In the genomic region with DNA sequence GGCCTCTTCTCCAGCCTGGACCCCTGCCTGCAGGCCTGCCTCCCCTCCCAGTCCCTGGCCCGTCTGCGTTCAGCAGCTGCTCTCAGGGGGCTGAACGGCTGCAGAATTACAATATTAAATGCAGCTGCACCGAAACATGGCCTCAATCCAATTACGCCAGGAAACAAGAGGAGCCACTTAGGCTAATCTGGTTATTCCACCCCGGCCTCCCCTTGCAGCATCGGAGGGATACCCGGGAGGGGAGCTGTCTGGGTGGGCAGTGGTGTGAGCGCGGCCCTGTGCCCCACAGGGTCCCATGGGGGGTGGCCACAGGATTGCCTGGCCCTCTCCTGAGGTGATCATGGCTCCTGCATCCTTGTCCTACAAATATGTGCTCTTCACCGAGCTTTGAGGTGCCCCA, we compare ENCODE assay signal across 19 cellular contexts. TPM values are rescaled to one million over a fixed set of nuclear protein-coding genes. Genes with fewer than 3 reads are reported as not detected.
A peak's percentile ranks its signal among the peaks of the same experiment; 100 is the strongest.
DNase-seq lines count a peak whose midpoint lies in the region; TF ChIP-seq lines count a peak whose summit lies in the region.
"Had no signal": no experiment of that assay in that cellular context is flagged by ENCODE, and none has a peak within 500 bp of the region (broad histone marks: within the 10 kb centered on the region; RNA-seq: fewer than 3 reads in every experiment).

No MANE protein-coding gene starts in this region.

- no peak overlapping the region for H3K9ac ChIP-seq in MM.1S (ENCODE audit: low read length)

- H3K9me3 Mint-ChIP-seq in nephron, result no peaks in the 10 kb centered on the region
- H3K9me3 Mint-ChIP-seq: memory B cell; naive thymus-derived CD8-positive, alpha-beta T cell had no signal

- H3K36me3 Mint-ChIP-seq in nephron (ENCODE audit: low read depth), result no peaks in the 10 kb centered on the region
- H3K36me3 Mint-ChIP-seq: memory B cell; naive thymus-derived CD8-positive, alpha-beta T cell had no signal

- peaks cover 45% of the 10 kb centered on the region for H3K4me1 Mint-ChIP-seq in nephron
- H3K4me1 Mint-ChIP-seq: memory B cell had no signal

- no peak overlapping the region for H3K4me2 ChIP-seq in MM.1S (ENCODE audit: low read depth, low read length)

- H3K27ac Mint-ChIP-seq in nephron, result peak overlapping the region; percentile 67 to 72 (median 71)
- H3K27ac Mint-ChIP-seq: memory B cell had no signal

- H3K27me3 ChIP-seq in SJCRH30 (no peaks in the 10 kb centered on the region), MM.1S (replicated peaks; ENCODE audit: insufficient read depth, low read length) (no peaks in the 10 kb centered on the region)
- H3K27me3 ChIP-seq: spleen, tibial artery had no signal

- H3K27ac ChIP-seq in SJCRH30, result peak overlapping the region; percentile 33; the same call in 1 of the 2 replicates
- no peak overlapping the region for H3K27ac ChIP-seq in MM.1S (ENCODE audit: low read length)
- H3K27ac ChIP-seq: prostate gland, spleen, tibial artery had no signal

- no peaks in the 10 kb centered on the region for H3K79me2 ChIP-seq in MM.1S (ENCODE audit: low read length)

- DNase-seq in NCI-H1417 (lab: John Stamatoyannopoulos, UW) (peak in 2 of 3 experiments; percentile 65 to 86), NCI-H1417 treated with DMSO at 0.1 percent for 48 hours (lab: John Stamatoyannopoulos, UW) (no peak), NCI-H2081 (lab: John Stamatoyannopoulos, UW) (peak; percentile 65 to 90), SJCRH30 (peak; percentile 77 to 83), superior temporal gyrus (ENCODE audit: extremely low spot score) (no peak), MM.1S (no peak)
- no peak for DNase-seq in activated CD4-positive, alpha-beta T cell treated with anti-CD3 and anti-CD28 coated beads for 4 hours
- DNase-seq: 8988T; activated CD4-positive, alpha-beta T cell treated with anti-CD3 and anti-CD28 coated beads for 1 hour; activated gamma-delta T cell treated with Interleukin-2 at 50 U/mL for 16 hours; cortex of kidney; erythroblast; naive thymus-derived CD8-positive, alpha-beta T cell; NK-92 treated with Interleukin-12 subunit alpha and Interleukin-12 subunit beta, amount 100 ng/mL, for 24 hours; spleen; tibial artery had no signal

- H3K4me1 ChIP-seq in SJCRH30, result peaks cover 20% of the 10 kb centered on the region
- no peaks in the 10 kb centered on the region for H3K4me1 ChIP-seq in MM.1S (ENCODE audit: low read length)
- H3K4me1 ChIP-seq: prostate gland, tibial artery had no signal

- H3K4me3 Mint-ChIP-seq in nephron, result peak overlapping the region in 1 of 3 experiments; percentile 8
- H3K4me3 Mint-ChIP-seq: memory B cell; naive thymus-derived CD8-positive, alpha-beta T cell had no signal

- H3K4me3 ChIP-seq in SJCRH30 (no peak overlapping the region), MM.1S (ENCODE audit: low read length) (no peak overlapping the region)
- H3K4me3 ChIP-seq: prostate gland, spleen, tibial artery had no signal

- H3K9me3 ChIP-seq in SJCRH30 (replicated peaks) (no peaks in the 10 kb centered on the region), MM.1S (replicated peaks; ENCODE audit: insufficient read depth, low read length) (no peaks in the 10 kb centered on the region)
- H3K9me3 ChIP-seq: prostate gland, spleen, tibial artery had no signal

- H3F3A ChIP-seq in MM.1S (ENCODE audit: insufficient read depth, low read length), result no peaks in the 10 kb centered on the region

- no peak for TF ChIP-seq CTCF in nephron (IDR thresholded peaks at IDR 0.05; ENCODE audit: unreplicated experiment in 3 of 3)
- no peak for TF ChIP-seq CTCF in MM.1S (IDR thresholded peaks at IDR 0.05; ENCODE audit: low read length)

- no peaks in the 10 kb centered on the region for H4K20me1 ChIP-seq in MM.1S (ENCODE audit: insufficient read depth, low read length)

- H3K36me3 ChIP-seq in SJCRH30 (no peaks in the 10 kb centered on the region), MM.1S (replicated peaks; ENCODE audit: insufficient read depth, low read length) (no peaks in the 10 kb centered on the region)
- H3K36me3 ChIP-seq: prostate gland, spleen, tibial artery had no signal

- no peaks in the 10 kb centered on the region for H3K9me2 ChIP-seq in MM.1S (replicated peaks; ENCODE audit: insufficient read depth, low read length)

- peaks cover 20% of the 10 kb centered on the region for H3K27me3 Mint-ChIP-seq in nephron (ENCODE audit: low read depth)
- H3K27me3 Mint-ChIP-seq: naive thymus-derived CD8-positive, alpha-beta T cell had no signal

- no peak overlapping the region for H2AFZ ChIP-seq in MM.1S (ENCODE audit: low read length)

RNA-seq across cellular contexts. Expression of a gene that starts 42.6 kb away (rescaled TPM):
- total RNA-seq in SJCRH30 (2014; rRNA removed; shearing (Covaris generic)), result 0.76 and 1.4 TPM in 2 replicates
- total RNA-seq: naive thymus-derived CD8-positive, alpha-beta T cell had no signal

Comparison
In these comparisons a context has a peak if more than half of its experiments do, and no peak if none do; other contexts are left out.
1. DNase-seq: peak in NCI-H1417 (2 of 3), NCI-H2081 (2 of 2) and SJCRH30 (2 of 2); none in NCI-H1417 treated with DMSO at 0.1 percent for 48 hours (single experiment), superior temporal gyrus (single experiment), MM.1S (single experiment) and activated CD4-positive, alpha-beta T cell treated with anti-CD3 and anti-CD28 coated beads for 4 hours (0 of 2).